9 cellular contexts compared by ENCODE assay signal in the genomic region with DNA sequence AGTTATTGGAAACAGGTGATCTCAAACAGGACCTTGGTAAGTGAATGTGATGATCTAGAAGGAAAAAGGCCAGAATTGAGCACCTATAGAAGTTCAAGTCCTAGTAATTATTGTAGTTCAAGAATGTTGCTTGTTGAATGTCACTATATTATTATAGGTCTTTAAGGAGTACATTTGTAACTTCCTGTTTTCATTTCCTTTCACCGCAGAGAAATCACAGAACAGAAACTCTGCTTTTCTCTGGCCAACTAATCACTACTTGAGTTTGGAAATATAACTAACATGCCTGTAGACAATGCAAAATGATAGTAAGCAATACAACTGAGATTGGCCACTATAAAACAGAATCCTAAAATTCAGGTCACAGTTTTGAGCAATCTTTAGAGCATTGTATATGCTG.
DNase-seq lines count a peak whose midpoint lies in the region; ATAC-seq lines count a peak whose summit lies in the region.
"Had no signal": no experiment of that assay in that cellular context is flagged by ENCODE, and none has a peak within 500 bp of the region (broad histone marks: within the 10 kb centered on the region; RNA-seq: fewer than 3 reads in every experiment).

No MANE protein-coding gene starts in this region.

- H3K4me1 Mint-ChIP-seq in stimulated activated memory B cell treated with anti-CD40 and anti-IgM and Interleukin-4, amounts not matched to agents 10 μg/mL and 1 μg/mL and 100 μg/mL, for 72 hours = peaks cover 20% of the 10 kb centered on the region

- peak overlapping the region; percentile 20 for H3K27ac Mint-ChIP-seq in stimulated activated memory B cell treated with anti-CD40 and anti-IgM and Interleukin-4, amounts not matched to agents 10 μg/mL and 1 μg/mL and 100 μg/mL, for 72 hours
- H3K27ac Mint-ChIP-seq: activated naive CD4-positive, alpha-beta T cell treated with anti-CD3 and anti-CD28 coated beads for 36 hours had no signal

- ATAC-seq in GM19328 (IDR thresholded peaks at IDR 0.05; ENCODE audit: unreplicated experiment) (peak; percentile 92), HG02840 (IDR thresholded peaks at IDR 0.05; ENCODE audit: low FRiP score, unreplicated experiment) (peak; percentile 81), sciatic nerve (no peak)
- peak; percentile 85 for ATAC-seq in stimulated activated memory B cell treated with anti-CD40 and anti-IgM and Interleukin-4, amounts not matched to agents 10 μg/mL and 1 μg/mL and 100 μg/mL, for 72 hours

- H3K27me3 Mint-ChIP-seq in stimulated activated memory B cell treated with anti-CD40 and anti-IgM and Interleukin-4, amounts not matched to agents 10 μg/mL and 1 μg/mL and 100 μg/mL, for 72 hours = no peaks in the 10 kb centered on the region

- peak; percentile 4 for DNase-seq in Jurkat, Clone E6-1 (ENCODE audit: low read depth, low spot score)
- DNase-seq in NCI-H146 treated with DMSO at 0.1 percent for 48 hours (lab: John Stamatoyannopoulos, UW; ENCODE audit: unreplicated experiment) (no peak), T1000 (lab: John Stamatoyannopoulos, UW) (no peak), sciatic nerve (ENCODE audit: low spot score) (no peak)
- DNase-seq: activated naive CD4-positive, alpha-beta T cell treated with anti-CD3 and anti-CD28 coated beads for 36 hours; GDM1 had no signal

- no peaks in the 10 kb centered on the region for H3K36me3 Mint-ChIP-seq in stimulated activated memory B cell treated with anti-CD40 and anti-IgM and Interleukin-4, amounts not matched to agents 10 μg/mL and 1 μg/mL and 100 μg/mL, for 72 hours

- intact Hi-C loops in sciatic nerve (cut with DNase I) = no loop called here

- H3K4me3 ChIP-seq in Jurkat, Clone E6-1 (ENCODE audit: low read length) = no peak overlapping the region

- no peak overlapping the region for H3K4me3 Mint-ChIP-seq in stimulated activated memory B cell treated with anti-CD40 and anti-IgM and Interleukin-4, amounts not matched to agents 10 μg/mL and 1 μg/mL and 100 μg/mL, for 72 hours
- H3K4me3 Mint-ChIP-seq: activated naive CD4-positive, alpha-beta T cell treated with anti-CD3 and anti-CD28 coated beads for 36 hours had no signal

- H3K9me3 Mint-ChIP-seq in stimulated activated memory B cell treated with anti-CD40 and anti-IgM and Interleukin-4, amounts not matched to agents 10 μg/mL and 1 μg/mL and 100 μg/mL, for 72 hours = peaks cover 2% of the 10 kb centered on the region
